ENCODE assay signal across 1 cellular context in genomic region chr2:241980193-241980592, GRCh38.
A peak's percentile ranks its signal among the peaks of the same experiment; 100 is the strongest.
TF ChIP-seq lines count a peak whose summit lies in the region.

No MANE protein-coding gene starts in this region.

TF ChIP-seq in K562, 482 proteins besides CTCF, POLR2A, EP300 and RAD21:
- TF ChIP-seq USF1 (CRISPR knock-in tag; IDR thresholded peaks at IDR 0.05) = peak; percentile 38; the same call in 1 of the 2 replicates
- no peak for TF ChIP-seq KHSRP (IDR thresholded peaks at IDR 0.05)
